Comparison of ENCODE assay signal across 13 cellular contexts in genomic region chr19:18709546-18709945, GRCh38. TPM values are rescaled to one million over a fixed set of nuclear protein-coding genes. Genes with fewer than 3 reads are reported as not detected.
A peak's percentile ranks its signal among the peaks of the same experiment; 100 is the strongest.
DNase-seq lines count a peak whose midpoint lies in the region; ATAC-seq, FAIRE-seq and TF ChIP-seq lines count a peak whose summit lies in the region.
"Had no signal": no experiment of that assay in that cellular context is flagged by ENCODE, and none has a peak within 500 bp of the region (broad histone marks: within the 10 kb centered on the region; RNA-seq: fewer than 3 reads in every experiment).

No MANE protein-coding gene starts in this region.

- in situ Hi-C loops in K562 (cut with MboI): no loop called here

- H3K36me3 Mint-ChIP-seq in GM23338 (ENCODE audit: low read depth) (no peaks in the 10 kb centered on the region), memory B cell (peaks cover 3% of the 10 kb centered on the region), T-helper 17 cell (ENCODE audit: low read depth) (no peaks in the 10 kb centered on the region)

- TF ChIP-seq CTCF in GM23338 (conservative IDR thresholded peaks at IDR 0.05; ENCODE audit: low read depth in 2 of 2): no peak
- TF ChIP-seq CTCF in K562 (IDR thresholded peaks at IDR 0.05 in 2 of 3, conservative IDR thresholded peaks at IDR 0.05 in 1 of 3; ENCODE audit: insufficient read depth in 2 of 3, low read depth in 1 of 3, low read length in 3 of 3): no peak
- no peak for TF ChIP-seq CTCF in upper lobe of right lung (IDR thresholded peaks at IDR 0.05)

- no peak for FAIRE-seq in K562 (lab: Jason Lieb, UNC)
- FAIRE-seq: A549, HTR-8/SVneo had no signal

- no peaks in the 10 kb centered on the region for H3K9me2 ChIP-seq in GM23338 (ENCODE audit: insufficient read depth)

- H3K4me1 Mint-ChIP-seq in GM23338 (peaks cover 15% of the 10 kb centered on the region), memory B cell (peaks cover 20% of the 10 kb centered on the region), T-helper 17 cell (peaks cover 12% of the 10 kb centered on the region)

- H3K27ac ChIP-seq in GM23338 (ENCODE audit: low read depth): no peak overlapping the region
- no peak overlapping the region for H3K27ac ChIP-seq in K562 (ENCODE audit: extremely low read depth, low read depth, low read length)
- H3K27ac ChIP-seq in upper lobe of right lung: no peak overlapping the region
- H3K27ac ChIP-seq: A549 had no signal

- ATAC-seq in GM23338 (peak; percentile 48), K562 (no peak), memory B cell (ENCODE audit: low read depth) (no peak), upper lobe of right lung (peak; percentile 5), T-helper 17 cell (no peak)
- ATAC-seq: A549 had no signal

- TF ChIP-seq RAD21 in K562 (CRISPR knock-in tag; conservative IDR thresholded peaks at IDR 0.05 in 1 of 2, IDR thresholded peaks at IDR 0.05 in 1 of 2): no peak

- BruUV-seq in K562 (replicated peaks; lab: Mats Ljungman, UMichigan): no TSS peak

- H3K9ac ChIP-seq in K562 (ENCODE audit: insufficient read depth in 1 of 2, low read depth in 2 of 2, low read length in 2 of 2): peak overlapping the region in 1 of 2 experiments; percentile 35; a peak in 1 of 4 replicates

- H3K27me3 Mint-ChIP-seq in GM23338 (ENCODE audit: insufficient read depth, low read depth, poor library complexity) (peaks cover 8% of the 10 kb centered on the region), memory B cell (no peaks in the 10 kb centered on the region), T-helper 17 cell (no peaks in the 10 kb centered on the region)
- H3K27me3 Mint-ChIP-seq: CD8-positive, alpha-beta memory T cell had no signal

- H3F3A ChIP-seq in GM23338 (replicated peaks; ENCODE audit: low read depth): no peaks in the 10 kb centered on the region

- no peak overlapping the region for H3K4me2 ChIP-seq in GM23338
- no peak overlapping the region for H3K4me2 ChIP-seq in K562 (ENCODE audit: insufficient read depth, low read length)
- H3K4me2 ChIP-seq: A549 had no signal

- H3K4me3 Mint-ChIP-seq in GM23338: no peak overlapping the region
- H3K4me3 Mint-ChIP-seq in memory B cell: no peak overlapping the region
- H3K4me3 Mint-ChIP-seq in T-helper 17 cell: no peak overlapping the region
- H3K4me3 Mint-ChIP-seq: CD8-positive, alpha-beta memory T cell; H9 had no signal

- H3K27me3 ChIP-seq in GM23338 (ENCODE audit: insufficient read depth) (no peaks in the 10 kb centered on the region), K562 (ENCODE audit: control insufficient read depth in 2 of 2, insufficient read depth in 2 of 2, low read length in 2 of 2) (no peaks in the 10 kb centered on the region), upper lobe of right lung (no peaks in the 10 kb centered on the region)
- H3K27me3 ChIP-seq: BE2C had no signal

- H3K4me3 ChIP-seq in GM23338 (no peak overlapping the region), K562 (no peak overlapping the region), upper lobe of right lung (no peak overlapping the region)
- H3K4me3 ChIP-seq: A549 had no signal

- POLR2A ChIA-PET in K562 (lab: Yijun Ruan, JAX): interaction anchor here (0.6 to 1.1 kb wide), 2 partner anchors 16 to 237 kb away, joined by 3 to 4 read pairs; no protein-coding TSS in a partner anchor

- H3K9me3 ChIP-seq in K562 (replicated peaks; ENCODE audit: control insufficient read depth, insufficient read depth, low read depth, low read length) (no peaks in the 10 kb centered on the region), upper lobe of right lung (no peaks in the 10 kb centered on the region), T-helper 17 cell (ENCODE audit: control insufficient read depth, low read length, poor library complexity, severe bottlenecking) (no peaks in the 10 kb centered on the region)
- H3K9me3 ChIP-seq: A549, BE2C had no signal

- no peak for TF ChIP-seq EP300 in K562 (IDR thresholded peaks at IDR 0.05; ENCODE audit: low read length)

- no peaks in the 10 kb centered on the region for H3K36me3 ChIP-seq in GM23338 (ENCODE audit: insufficient read depth)
- H3K36me3 ChIP-seq in K562 (ENCODE audit: control insufficient read depth, insufficient read depth, low read length): no peaks in the 10 kb centered on the region
- no peaks in the 10 kb centered on the region for H3K36me3 ChIP-seq in upper lobe of right lung
- H3K36me3 ChIP-seq: BE2C had no signal

- H3K9me3 Mint-ChIP-seq in GM23338 (no peaks in the 10 kb centered on the region), memory B cell (no peaks in the 10 kb centered on the region)
- H3K9me3 Mint-ChIP-seq: CD8-positive, alpha-beta memory T cell; H9 had no signal

- H3K27ac Mint-ChIP-seq in GM23338 (no peak overlapping the region), memory B cell (peak overlapping the region; percentile 20), T-helper 17 cell (no peak overlapping the region)
- H3K27ac Mint-ChIP-seq: CD8-positive, alpha-beta memory T cell; H9 had no signal

- H4K20me1 ChIP-seq in GM23338 (replicated peaks; ENCODE audit: insufficient read depth) (peaks cover 26% of the 10 kb centered on the region), K562 (replicated peaks; ENCODE audit: control insufficient read depth, insufficient read depth, low read length) (peaks cover 31% of the 10 kb centered on the region)

- peaks cover 10% of the 10 kb centered on the region; the same call in 1 of the 2 replicates for H3K4me1 ChIP-seq in GM23338 (ENCODE audit: insufficient read depth)
- H3K4me1 ChIP-seq in K562 (replicated peaks in 1 of 2; ENCODE audit: control insufficient read depth in 2 of 2, insufficient read depth in 2 of 2, low read length in 2 of 2): peaks cover 0 to 29% of the 10 kb centered on the region in 2 experiments; a peak in 1 of 5 replicates
- H3K4me1 ChIP-seq in upper lobe of right lung: peaks cover 15% of the 10 kb centered on the region
- H3K4me1 ChIP-seq: A549, BE2C had no signal

- intact Hi-C loops in K562 (cut with micrococcal nuclease): no loop called here
- intact Hi-C loops in upper lobe of right lung (cut with DNase I): no loop called here

- DNase-seq in GM23338 (ENCODE audit: low spot score) (no peak), K562 (ENCODE audit: extremely low read depth in 1 of 4, low spot score in 3 of 4) (no peak), memory B cell (ENCODE audit: low spot score in 2 of 2) (no peak), upper lobe of right lung (no peak), T-helper 17 cell (no peak), SW 1271 (lab: John Stamatoyannopoulos, UW) (no peak), NCI-H1417 treated with DMSO at 0.1 percent for 48 hours (lab: John Stamatoyannopoulos, UW) (no peak)
- DNase-seq: BE2C; CD8-positive, alpha-beta memory T cell; GF-D8; H9 had no signal

- H2AFZ ChIP-seq in GM23338: no peak overlapping the region
- H2AFZ ChIP-seq in K562 (ENCODE audit: low read depth, low read length): no peak overlapping the region

- WGBS in K562 (ENCODE audit: insufficient coverage, low coverage, missing lambda C conversion rate): 77% methylated on average over 10 of the region's 10 CpGs

- H3K79me2 ChIP-seq in GM23338 (replicated peaks; ENCODE audit: insufficient read depth) (peaks cover 32% of the 10 kb centered on the region), K562 (ENCODE audit: control insufficient read depth, insufficient read depth, low read length) (0 out of 3 replicates have a peak, but pooled peaks cover 6% of the 10 kb centered on the region)

- TF ChIP-seq POLR2A in K562 (conservative IDR thresholded peaks at IDR 0.05): no peak

- CTCF ChIA-PET in K562 (lab: Yijun Ruan, JAX; ENCODE audit: low intra/inter-chr PET ratio): no interaction called here

- no peaks in the 10 kb centered on the region for H3K9me1 ChIP-seq in K562 (ENCODE audit: control insufficient read depth, insufficient read depth, low read length)

TF ChIP-seq in K562, 482 proteins besides CTCF, POLR2A, EP300 and RAD21:
- TF ChIP-seq NFIC (IDR thresholded peaks at IDR 0.05) (peak; percentile 14; the same call in 1 of the 2 replicates), ZNF584 (CRISPR knock-in tag; IDR thresholded peaks at IDR 0.05; ENCODE audit: low read depth) (no peak)

RNA-seq across cellular contexts. Expression of gene CRTC1, which starts 26.1 kb away (rescaled TPM):
- total RNA-seq in GM23338 (2014; rRNA removed; shearing (Covaris generic)): 5.4 and 7.1 TPM in 2 replicates
- 6.7 and 8.4 TPM in 2 replicates for polyA plus RNA-seq in GM23338 (2016; fragmentation: Nextera tagmentation; extraction: Ambion mirVana)
- 2.4 and 9.1 TPM in 2 replicates for total RNA-seq in K562 (2011; cell fraction: chromatin; rRNA removed; ENCODE audit: low replicate concordance)
- total RNA-seq in K562 (2011; cell fraction: nucleolus; rRNA removed): 4.7 and 4.8 TPM in 2 replicates
- 3.3 and 3.7 TPM in 2 replicates for total RNA-seq in K562 (2011; cell fraction: nucleoplasm; rRNA removed)
- total RNA-seq in K562 (2014; rRNA removed): 1.5 and 1.6 TPM in 2 replicates
- total RNA-seq in K562 (2014; rRNA removed; fragmentation: Illumina TruSeq; extraction: Trizol): 0.25 and 0.29 TPM in 2 replicates
- 0.83 and 1.3 TPM in 2 replicates for total RNA-seq in K562 (2015; rRNA removed; fragmentation: Illumina TruSeq; extraction: Trizol)
- total RNA-seq in K562 (2021): 3.8 and 4.3 TPM in 2 replicates
- polyA plus RNA-seq in K562 (2011; rRNA removed): 0.36 and 0.47 TPM in 2 replicates
- polyA plus RNA-seq in K562 (2011; cell fraction: cytosol; rRNA removed): 0.37 and 0.76 TPM in 2 replicates
- polyA plus RNA-seq in K562 (2011; cell fraction: nucleus; rRNA removed): 3.5 and 10.4 TPM in 2 replicates
- polyA plus RNA-seq in K562 (2012): 2.9 and 5.1 TPM in 2 replicates
- polyA plus RNA-seq in K562 (2014; fragmentation: Illumina TruSeq; extraction: Trizol): 1.2 and 1.7 TPM in 2 replicates
- polyA plus RNA-seq in K562 (2014; fragmentation: Nextera tagmentation; extraction: Ambion mirVana): not detected
- 1.8 and 2.1 TPM in 2 replicates for polyA plus RNA-seq in K562 (2014; rRNA removed)
- polyA minus RNA-seq in K562 (2011; rRNA and poly(A)+ RNA removed): 0.15 and 0.49 TPM in 2 replicates
- 0.48 TPM in 1 of 2 replicates, not detected in the other for polyA minus RNA-seq in K562 (2011; cell fraction: cytosol; rRNA and poly(A)+ RNA removed)
- 1.9 and 3.4 TPM in 2 replicates for polyA minus RNA-seq in K562 (2011; cell fraction: nucleus; rRNA and poly(A)+ RNA removed)
- total RNA-seq in upper lobe of right lung: 13.8 TPM
- 10 to 100 TPM; 14.4 to 15.3 TPM for total RNA-seq in T-helper 17 cell

Comparison
In these comparisons a context has a peak if more than half of its experiments do, and no peak if none do; other contexts are left out.
1. ATAC-seq: peak in GM23338 (single experiment) and upper lobe of right lung (single experiment); none in K562 (single experiment), memory B cell (single experiment) and T-helper 17 cell (single experiment).